In genomic region chr15:58770857-58771620, GRCh38 we compare ENCODE assay signal across 1 cellular context.
TF ChIP-seq lines count a peak whose summit lies in the region.

A gene with protein sequence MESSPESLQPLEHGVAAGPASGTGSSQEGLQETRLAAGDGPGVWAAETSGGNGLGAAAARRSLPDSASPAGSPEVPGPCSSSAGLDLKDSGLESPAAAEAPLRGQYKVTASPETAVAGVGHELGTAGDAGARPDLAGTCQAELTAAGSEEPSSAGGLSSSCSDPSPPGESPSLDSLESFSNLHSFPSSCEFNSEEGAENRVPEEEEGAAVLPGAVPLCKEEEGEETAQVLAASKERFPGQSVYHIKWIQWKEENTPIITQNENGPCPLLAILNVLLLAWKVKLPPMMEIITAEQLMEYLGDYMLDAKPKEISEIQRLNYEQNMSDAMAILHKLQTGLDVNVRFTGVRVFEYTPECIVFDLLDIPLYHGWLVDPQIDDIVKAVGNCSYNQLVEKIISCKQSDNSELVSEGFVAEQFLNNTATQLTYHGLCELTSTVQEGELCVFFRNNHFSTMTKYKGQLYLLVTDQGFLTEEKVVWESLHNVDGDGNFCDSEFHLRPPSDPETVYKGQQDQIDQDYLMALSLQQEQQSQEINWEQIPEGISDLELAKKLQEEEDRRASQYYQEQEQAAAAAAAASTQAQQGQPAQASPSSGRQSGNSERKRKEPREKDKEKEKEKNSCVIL (plus strand): TSS chr15:58771302. CDS start chr15:58771396, 94 bp downstream.

TF ChIP-seq in HEK293, 187 proteins besides CTCF, POLR2A, EP300 and RAD21 (continued from another document):
- TF ChIP-seq PRDM2 (tag by site-specific recombination; IDR thresholded peaks at IDR 0.05; ENCODE audit: borderline replicate concordance) (no peak), ZNF132 (tag by site-specific recombination; IDR thresholded peaks at IDR 0.05; ENCODE audit: borderline replicate concordance) (no peak), ZNF830 (tag by site-specific recombination; IDR thresholded peaks at IDR 0.05; ENCODE audit: low read depth) (no peak), ZNF366 (tag by site-specific recombination; conservative IDR thresholded peaks at IDR 0.05) (no peak), ZNF654 (tag by site-specific recombination; IDR thresholded peaks at IDR 0.05; ENCODE audit: low read depth) (no peak), SCRT2 (tag by site-specific recombination; IDR thresholded peaks at IDR 0.05) (peak; percentile 96), KLF9 (tag by site-specific recombination; IDR thresholded peaks at IDR 0.05; ENCODE audit: low read depth) (peak; percentile 99), ZNF501 (tag by site-specific recombination; IDR thresholded peaks at IDR 0.05) (peak; percentile 58; the same call in 1 of the 2 replicates), ZNF112 (tag by site-specific recombination; IDR thresholded peaks at IDR 0.05) (no peak), ZNF302 (tag by site-specific recombination; IDR thresholded peaks at IDR 0.05; ENCODE audit: low read depth) (no peak), ZNF202 (tag by site-specific recombination; IDR thresholded peaks at IDR 0.05; ENCODE audit: borderline replicate concordance) (no peak), HOXD13 (CRISPR knock-in tag; IDR thresholded peaks at IDR 0.05; ENCODE audit: borderline replicate concordance) (no peak), ZNF311 (tag by site-specific recombination; IDR thresholded peaks at IDR 0.05; ENCODE audit: borderline replicate concordance) (no peak), ZNF391 (tag by site-specific recombination; IDR thresholded peaks at IDR 0.05; ENCODE audit: borderline replicate concordance, low read depth) (0 out of 2 replicates have a peak, but pooled peaks have one; percentile 60), ZNF626 (tag by site-specific recombination; IDR thresholded peaks at IDR 0.05) (no peak), ZNF777 (tag by site-specific recombination; IDR thresholded peaks at IDR 0.05; ENCODE audit: borderline replicate concordance) (no peak), ZSCAN30 (tag by site-specific recombination; IDR thresholded peaks at IDR 0.05) (peak; percentile 84), ZNF221 (tag by site-specific recombination; IDR thresholded peaks at IDR 0.05; ENCODE audit: borderline replicate concordance) (no peak), ZNF623 (tag by site-specific recombination; IDR thresholded peaks at IDR 0.05) (no peak), ZNF596 (tag by site-specific recombination; IDR thresholded peaks at IDR 0.05) (no peak), IKZF3 (tag by site-specific recombination; IDR thresholded peaks at IDR 0.05) (peak; percentile 87), ZNF19 (tag by site-specific recombination; IDR thresholded peaks at IDR 0.05; ENCODE audit: low read depth) (no peak), ZNF274 (IDR thresholded peaks at IDR 0.05; ENCODE audit: low read length) (no peak), ZNF274 (tag by site-specific recombination; IDR thresholded peaks at IDR 0.05; ENCODE audit: borderline replicate concordance) (no peak), ZNF792 (tag by site-specific recombination; IDR thresholded peaks at IDR 0.05) (no peak), ZNF561 (tag by site-specific recombination; IDR thresholded peaks at IDR 0.05; ENCODE audit: borderline replicate concordance) (0 out of 2 replicates have a peak, but pooled peaks have one; percentile 11), ZNF701 (tag by site-specific recombination; IDR thresholded peaks at IDR 0.05) (no peak), TSHZ1 (tag by site-specific recombination; IDR thresholded peaks at IDR 0.05; ENCODE audit: borderline replicate concordance) (no peak), ZNF426 (tag by site-specific recombination; IDR thresholded peaks at IDR 0.05) (no peak)
- TF ChIP-seq, protein P1, sequence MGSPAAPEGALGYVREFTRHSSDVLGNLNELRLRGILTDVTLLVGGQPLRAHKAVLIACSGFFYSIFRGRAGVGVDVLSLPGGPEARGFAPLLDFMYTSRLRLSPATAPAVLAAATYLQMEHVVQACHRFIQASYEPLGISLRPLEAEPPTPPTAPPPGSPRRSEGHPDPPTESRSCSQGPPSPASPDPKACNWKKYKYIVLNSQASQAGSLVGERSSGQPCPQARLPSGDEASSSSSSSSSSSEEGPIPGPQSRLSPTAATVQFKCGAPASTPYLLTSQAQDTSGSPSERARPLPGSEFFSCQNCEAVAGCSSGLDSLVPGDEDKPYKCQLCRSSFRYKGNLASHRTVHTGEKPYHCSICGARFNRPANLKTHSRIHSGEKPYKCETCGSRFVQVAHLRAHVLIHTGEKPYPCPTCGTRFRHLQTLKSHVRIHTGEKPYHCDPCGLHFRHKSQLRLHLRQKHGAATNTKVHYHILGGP (tag by site-specific recombination; IDR thresholded peaks at IDR 0.05) = no peak
- TF ChIP-seq, protein P2, sequence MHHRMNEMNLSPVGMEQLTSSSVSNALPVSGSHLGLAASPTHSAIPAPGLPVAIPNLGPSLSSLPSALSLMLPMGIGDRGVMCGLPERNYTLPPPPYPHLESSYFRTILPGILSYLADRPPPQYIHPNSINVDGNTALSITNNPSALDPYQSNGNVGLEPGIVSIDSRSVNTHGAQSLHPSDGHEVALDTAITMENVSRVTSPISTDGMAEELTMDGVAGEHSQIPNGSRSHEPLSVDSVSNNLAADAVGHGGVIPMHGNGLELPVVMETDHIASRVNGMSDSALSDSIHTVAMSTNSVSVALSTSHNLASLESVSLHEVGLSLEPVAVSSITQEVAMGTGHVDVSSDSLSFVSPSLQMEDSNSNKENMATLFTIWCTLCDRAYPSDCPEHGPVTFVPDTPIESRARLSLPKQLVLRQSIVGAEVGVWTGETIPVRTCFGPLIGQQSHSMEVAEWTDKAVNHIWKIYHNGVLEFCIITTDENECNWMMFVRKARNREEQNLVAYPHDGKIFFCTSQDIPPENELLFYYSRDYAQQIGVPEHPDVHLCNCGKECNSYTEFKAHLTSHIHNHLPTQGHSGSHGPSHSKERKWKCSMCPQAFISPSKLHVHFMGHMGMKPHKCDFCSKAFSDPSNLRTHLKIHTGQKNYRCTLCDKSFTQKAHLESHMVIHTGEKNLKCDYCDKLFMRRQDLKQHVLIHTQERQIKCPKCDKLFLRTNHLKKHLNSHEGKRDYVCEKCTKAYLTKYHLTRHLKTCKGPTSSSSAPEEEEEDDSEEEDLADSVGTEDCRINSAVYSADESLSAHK (tag by site-specific recombination; IDR thresholded peaks at IDR 0.05) = no peak
- TF ChIP-seq, protein P3, sequence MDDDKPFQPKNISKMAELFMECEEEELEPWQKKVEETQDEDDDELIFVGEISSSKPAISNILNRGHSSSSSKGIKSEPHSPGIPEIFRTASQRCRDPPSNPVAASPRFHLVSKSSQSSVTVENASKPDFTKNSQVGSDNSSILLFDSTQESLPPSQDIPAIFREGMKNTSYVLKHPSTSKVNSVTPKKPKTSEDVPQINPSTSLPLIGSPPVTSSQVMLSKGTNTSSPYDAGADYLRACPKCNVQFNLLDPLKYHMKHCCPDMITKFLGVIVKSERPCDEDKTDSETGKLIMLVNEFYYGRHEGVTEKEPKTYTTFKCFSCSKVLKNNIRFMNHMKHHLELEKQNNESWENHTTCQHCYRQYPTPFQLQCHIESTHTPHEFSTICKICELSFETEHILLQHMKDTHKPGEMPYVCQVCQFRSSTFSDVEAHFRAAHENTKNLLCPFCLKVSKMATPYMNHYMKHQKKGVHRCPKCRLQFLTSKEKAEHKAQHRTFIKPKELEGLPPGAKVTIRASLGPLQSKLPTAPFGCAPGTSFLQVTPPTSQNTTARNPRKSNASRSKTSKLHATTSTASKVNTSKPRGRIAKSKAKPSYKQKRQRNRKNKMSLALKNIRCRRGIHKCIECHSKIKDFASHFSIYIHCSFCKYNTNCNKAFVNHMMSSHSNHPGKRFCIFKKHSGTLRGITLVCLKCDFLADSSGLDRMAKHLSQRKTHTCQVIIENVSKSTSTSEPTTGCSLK (tag by site-specific recombination; IDR thresholded peaks at IDR 0.05) = no peak
- TF ChIP-seq, protein P4, sequence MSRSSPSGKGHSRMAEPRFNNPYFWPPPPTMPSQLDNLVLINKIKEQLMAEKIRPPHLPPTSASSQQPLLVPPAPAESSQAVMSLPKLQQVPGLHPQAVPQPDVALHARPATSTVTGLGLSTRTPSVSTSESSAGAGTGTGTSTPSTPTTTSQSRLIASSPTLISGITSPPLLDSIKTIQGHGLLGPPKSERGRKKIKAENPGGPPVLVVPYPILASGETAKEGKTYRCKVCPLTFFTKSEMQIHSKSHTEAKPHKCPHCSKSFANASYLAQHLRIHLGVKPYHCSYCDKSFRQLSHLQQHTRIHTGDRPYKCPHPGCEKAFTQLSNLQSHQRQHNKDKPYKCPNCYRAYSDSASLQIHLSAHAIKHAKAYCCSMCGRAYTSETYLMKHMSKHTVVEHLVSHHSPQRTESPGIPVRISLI (tag by site-specific recombination; IDR thresholded peaks at IDR 0.05) = no peak
- TF ChIP-seq, protein P5, sequence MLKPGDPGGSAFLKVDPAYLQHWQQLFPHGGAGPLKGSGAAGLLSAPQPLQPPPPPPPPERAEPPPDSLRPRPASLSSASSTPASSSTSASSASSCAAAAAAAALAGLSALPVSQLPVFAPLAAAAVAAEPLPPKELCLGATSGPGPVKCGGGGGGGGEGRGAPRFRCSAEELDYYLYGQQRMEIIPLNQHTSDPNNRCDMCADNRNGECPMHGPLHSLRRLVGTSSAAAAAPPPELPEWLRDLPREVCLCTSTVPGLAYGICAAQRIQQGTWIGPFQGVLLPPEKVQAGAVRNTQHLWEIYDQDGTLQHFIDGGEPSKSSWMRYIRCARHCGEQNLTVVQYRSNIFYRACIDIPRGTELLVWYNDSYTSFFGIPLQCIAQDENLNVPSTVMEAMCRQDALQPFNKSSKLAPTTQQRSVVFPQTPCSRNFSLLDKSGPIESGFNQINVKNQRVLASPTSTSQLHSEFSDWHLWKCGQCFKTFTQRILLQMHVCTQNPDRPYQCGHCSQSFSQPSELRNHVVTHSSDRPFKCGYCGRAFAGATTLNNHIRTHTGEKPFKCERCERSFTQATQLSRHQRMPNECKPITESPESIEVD (tag by site-specific recombination; IDR thresholded peaks at IDR 0.05) = no peak
- TF ChIP-seq, protein P6, sequence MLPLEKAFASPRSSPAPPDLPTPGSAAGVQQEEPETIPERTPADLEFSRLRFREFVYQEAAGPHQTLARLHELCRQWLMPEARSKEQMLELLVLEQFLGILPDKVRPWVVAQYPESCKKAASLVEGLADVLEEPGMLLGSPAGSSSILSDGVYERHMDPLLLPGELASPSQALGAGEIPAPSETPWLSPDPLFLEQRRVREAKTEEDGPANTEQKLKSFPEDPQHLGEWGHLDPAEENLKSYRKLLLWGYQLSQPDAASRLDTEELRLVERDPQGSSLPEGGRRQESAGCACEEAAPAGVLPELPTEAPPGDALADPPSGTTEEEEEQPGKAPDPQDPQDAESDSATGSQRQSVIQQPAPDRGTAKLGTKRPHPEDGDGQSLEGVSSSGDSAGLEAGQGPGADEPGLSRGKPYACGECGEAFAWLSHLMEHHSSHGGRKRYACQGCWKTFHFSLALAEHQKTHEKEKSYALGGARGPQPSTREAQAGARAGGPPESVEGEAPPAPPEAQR (tag by site-specific recombination; IDR thresholded peaks at IDR 0.05) = no peak
TF ChIP-seq in HEK293: peak in this region for 46.
